1 cellular context compared by ENCODE assay signal in genomic region chr1:8311068-8311718, GRCh38.
TF ChIP-seq lines count a peak whose summit lies in the region.

No MANE protein-coding gene starts in this region.

TF ChIP-seq in A549, 52 proteins besides CTCF, POLR2A, EP300 and RAD21 (continued from another document):
- TF ChIP-seq ATOH8 (CRISPR knock-in tag; IDR thresholded peaks at IDR 0.05; ENCODE audit: low read depth) (no peak), CHD2 (IDR thresholded peaks at IDR 0.05; ENCODE audit: low read length, partially characterized antibody) (no peak), RCOR1 (IDR thresholded peaks at IDR 0.05; ENCODE audit: low read depth, low read length) (no peak), POLR2AphosphoS2 (conservative IDR thresholded peaks at IDR 0.05; ENCODE audit: low read length) (no peak), HEYL (CRISPR knock-in tag; IDR thresholded peaks at IDR 0.05) (no peak)
- TF ChIP-seq, protein P1, sequence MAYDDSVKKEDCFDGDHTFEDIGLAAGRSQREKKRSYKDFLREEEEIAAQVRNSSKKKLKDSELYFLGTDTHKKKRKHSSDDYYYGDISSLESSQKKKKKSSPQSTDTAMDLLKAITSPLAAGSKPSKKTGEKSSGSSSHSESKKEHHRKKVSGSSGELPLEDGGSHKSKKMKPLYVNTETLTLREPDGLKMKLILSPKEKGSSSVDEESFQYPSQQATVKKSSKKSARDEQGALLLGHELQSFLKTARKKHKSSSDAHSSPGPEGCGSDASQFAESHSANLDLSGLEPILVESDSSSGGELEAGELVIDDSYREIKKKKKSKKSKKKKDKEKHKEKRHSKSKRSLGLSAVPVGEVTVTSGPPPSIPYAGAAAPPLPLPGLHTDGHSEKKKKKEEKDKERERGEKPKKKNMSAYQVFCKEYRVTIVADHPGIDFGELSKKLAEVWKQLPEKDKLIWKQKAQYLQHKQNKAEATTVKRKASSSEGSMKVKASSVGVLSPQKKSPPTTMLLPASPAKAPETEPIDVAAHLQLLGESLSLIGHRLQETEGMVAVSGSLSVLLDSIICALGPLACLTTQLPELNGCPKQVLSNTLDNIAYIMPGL (CRISPR knock-in tag; IDR thresholded peaks at IDR 0.05; ENCODE audit: borderline replicate concordance) = no peak
